In the genomic region with DNA sequence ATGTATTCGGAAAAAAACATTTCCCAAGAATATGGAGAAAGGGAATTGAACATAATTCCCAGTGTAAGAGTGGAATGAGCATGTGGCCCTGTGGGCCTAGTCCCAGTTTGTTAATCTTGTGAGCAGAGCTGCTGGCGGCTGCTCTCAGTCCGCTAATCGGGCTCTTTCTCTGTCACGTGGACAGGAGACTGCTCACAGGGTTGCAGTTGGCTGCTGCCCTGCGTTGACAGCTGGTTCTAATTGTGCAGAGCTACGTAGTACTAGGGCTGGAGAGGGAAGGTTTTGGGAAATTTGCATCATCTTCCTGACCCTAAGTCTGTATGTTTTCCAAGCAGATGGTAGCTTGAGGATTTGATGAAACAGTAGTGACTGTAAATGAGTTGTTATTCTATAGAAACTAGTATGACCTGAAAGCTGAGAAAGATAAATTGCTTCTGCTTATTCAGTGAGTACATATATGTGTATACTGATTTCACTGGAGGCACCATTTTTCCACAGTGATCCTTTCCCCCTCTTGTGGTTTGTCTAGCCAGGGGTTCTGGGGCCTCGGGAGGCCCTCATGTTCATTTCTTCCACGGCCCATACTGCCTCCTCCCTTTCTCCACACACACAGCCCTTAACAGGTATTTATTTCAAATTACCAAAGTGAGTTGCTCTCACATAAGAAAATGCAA, we compare ENCODE assay signal across 11 cellular contexts.
A peak's percentile ranks its signal among the peaks of the same experiment; 100 is the strongest.
DNase-seq lines count a peak whose midpoint lies in the region; ATAC-seq, FAIRE-seq and TF ChIP-seq lines count a peak whose summit lies in the region.
"Had no signal": no experiment of that assay in that cellular context is flagged by ENCODE, and none has a peak within 500 bp of the region (broad histone marks: within the 10 kb centered on the region; RNA-seq: fewer than 3 reads in every experiment).

No MANE protein-coding gene starts in this region.

- ATAC-seq in HG03439 (IDR thresholded peaks at IDR 0.05; ENCODE audit: unreplicated experiment): no peak
- ATAC-seq: activated naive CD8-positive, alpha-beta T cell treated with anti-CD3 and anti-CD28 coated beads, Interleukin-2, amount 50 U/mL, for 24 hours had no signal

- no peaks in the 10 kb centered on the region for H3K9me3 ChIP-seq in mucosa of rectum (ENCODE audit: control insufficient read depth in 2 of 2, low read length in 2 of 2)
- H3K9me3 ChIP-seq in uterus: no peaks in the 10 kb centered on the region

- H3K27me3 Mint-ChIP-seq in T-helper 2 cell treated with Interferon-gamma antibody and Interleukin-4, amounts not matched to agents 5 μg/mL and 100 μg/mL, for 36 hours (ENCODE audit: low read depth): peaks cover 42% of the 10 kb centered on the region
- H3K27me3 Mint-ChIP-seq in activated T-cell treated with anti-CD3 and anti-CD28 coated beads, Interleukin-2, amount 50 U/mL, for 24 hours: no peaks in the 10 kb centered on the region

- H3K4me3 Mint-ChIP-seq in T-helper 2 cell treated with Interferon-gamma antibody and Interleukin-4, amounts not matched to agents 5 μg/mL and 100 μg/mL, for 36 hours: no peak overlapping the region
- H3K4me3 Mint-ChIP-seq in activated T-cell treated with anti-CD3 and anti-CD28 coated beads, Interleukin-2, amount 50 U/mL, for 24 hours: no peak overlapping the region
- H3K4me3 Mint-ChIP-seq: activated naive CD8-positive, alpha-beta T cell treated with anti-CD3 and anti-CD28 coated beads, Interleukin-2, amount 50 U/mL, for 24 hours had no signal

- H3K27ac ChIP-seq in mucosa of rectum (ENCODE audit: low read depth in 2 of 2, low read length in 2 of 2) (peak overlapping the region; percentile 11 to 54), uterus (peak overlapping the region; percentile 77 to 80)

- no peaks in the 10 kb centered on the region for H3K36me3 ChIP-seq in mucosa of rectum (ENCODE audit: control insufficient read depth in 2 of 2, insufficient read depth in 2 of 2, low read length in 2 of 2)
- H3K36me3 ChIP-seq in uterus: no peaks in the 10 kb centered on the region

- DNase-seq in NCI-H2081 (lab: John Stamatoyannopoulos, UW) (peak; percentile 5 to 16), NCI-H2081 treated with DMSO at 0.1 percent for 48 hours (lab: John Stamatoyannopoulos, UW) (no peak), uterus (peak; percentile 93 to 96)
- no peak for DNase-seq in T-helper 2 cell treated with Interferon-gamma antibody and Interleukin-4, amounts not matched to agents 5 μg/mL and 100 μg/mL, for 36 hours (ENCODE audit: low spot score)
- no peak for DNase-seq in activated T-cell treated with anti-CD3 and anti-CD28 coated beads, Interleukin-2, amount 50 U/mL, for 24 hours
- DNase-seq: 8988T; activated naive CD8-positive, alpha-beta T cell treated with anti-CD3 and anti-CD28 coated beads, Interleukin-2, amount 50 U/mL, for 24 hours; stimulated activated CD4-positive, alpha-beta T cell treated with anti-CD3 and anti-CD28 coated beads, Interleukin-4, amount 100 ng/mL, for 1 hour had no signal

- H3K27me3 ChIP-seq in mucosa of rectum (ENCODE audit: control insufficient read depth in 2 of 2, insufficient read depth in 2 of 2, low read length in 2 of 2): no peaks in the 10 kb centered on the region
- no peaks in the 10 kb centered on the region for H3K27me3 ChIP-seq in uterus

- intact Hi-C loops in uterus (cut with DNase I; ENCODE audit: low total_unique reads): no loop called here

- no peak overlapping the region for H3K4me3 ChIP-seq in mucosa of rectum (ENCODE audit: low read length in 2 of 2)
- H3K4me3 ChIP-seq in uterus: no peak overlapping the region

- H3K9me3 Mint-ChIP-seq in T-helper 2 cell treated with Interferon-gamma antibody and Interleukin-4, amounts not matched to agents 5 μg/mL and 100 μg/mL, for 36 hours: no peaks in the 10 kb centered on the region
- H3K9me3 Mint-ChIP-seq in activated T-cell treated with anti-CD3 and anti-CD28 coated beads, Interleukin-2, amount 50 U/mL, for 24 hours: no peaks in the 10 kb centered on the region
- H3K9me3 Mint-ChIP-seq: activated naive CD8-positive, alpha-beta T cell treated with anti-CD3 and anti-CD28 coated beads, Interleukin-2, amount 50 U/mL, for 24 hours had no signal

- H3K4me1 ChIP-seq in mucosa of rectum (ENCODE audit: control insufficient read depth in 2 of 2, insufficient read depth in 2 of 2, low read length in 2 of 2): no peaks in the 10 kb centered on the region
- H3K4me1 ChIP-seq in uterus: peaks cover 0 to 4% of the 10 kb centered on the region in 2 donors

- no peak for TF ChIP-seq POLR2A in uterus (IDR thresholded peaks at IDR 0.05)

- no peak for TF ChIP-seq CTCF in uterus (IDR thresholded peaks at IDR 0.05)

- H3K9ac ChIP-seq in mucosa of rectum (ENCODE audit: low read depth in 1 of 2, low read length in 2 of 2): no peak overlapping the region

- H3K27ac Mint-ChIP-seq in T-helper 2 cell treated with Interferon-gamma antibody and Interleukin-4, amounts not matched to agents 5 μg/mL and 100 μg/mL, for 36 hours: no peak overlapping the region
- H3K27ac Mint-ChIP-seq in activated T-cell treated with anti-CD3 and anti-CD28 coated beads, Interleukin-2, amount 50 U/mL, for 24 hours: no peak overlapping the region
- H3K27ac Mint-ChIP-seq: activated naive CD8-positive, alpha-beta T cell treated with anti-CD3 and anti-CD28 coated beads, Interleukin-2, amount 50 U/mL, for 24 hours had no signal

- peak; percentile 85 for FAIRE-seq in endometrium (lab: Jason Lieb, UNC)

- no peaks in the 10 kb centered on the region for H3K4me1 Mint-ChIP-seq in T-helper 2 cell treated with Interferon-gamma antibody and Interleukin-4, amounts not matched to agents 5 μg/mL and 100 μg/mL, for 36 hours (ENCODE audit: low read depth)
- H3K4me1 Mint-ChIP-seq in activated T-cell treated with anti-CD3 and anti-CD28 coated beads, Interleukin-2, amount 50 U/mL, for 24 hours (ENCODE audit: low read depth): peaks cover 4% of the 10 kb centered on the region
- H3K4me1 Mint-ChIP-seq: activated naive CD8-positive, alpha-beta T cell treated with anti-CD3 and anti-CD28 coated beads, Interleukin-2, amount 50 U/mL, for 24 hours had no signal

- H3K36me3 Mint-ChIP-seq in T-helper 2 cell treated with Interferon-gamma antibody and Interleukin-4, amounts not matched to agents 5 μg/mL and 100 μg/mL, for 36 hours (ENCODE audit: low read depth): no peaks in the 10 kb centered on the region
- H3K36me3 Mint-ChIP-seq in activated T-cell treated with anti-CD3 and anti-CD28 coated beads, Interleukin-2, amount 50 U/mL, for 24 hours (ENCODE audit: low read depth): no peaks in the 10 kb centered on the region

Comparison
In these comparisons a context has a peak if more than half of its experiments do, and no peak if none do; other contexts are left out.
1. DNase-seq: peak in NCI-H2081 (2 of 2) and uterus (2 of 2); none in NCI-H2081 treated with DMSO at 0.1 percent for 48 hours (single experiment), T-helper 2 cell treated with Interferon-gamma antibody and Interleukin-4, amounts not matched to agents 5 μg/mL and 100 μg/mL, for 36 hours (single experiment) and activated T-cell treated with anti-CD3 and anti-CD28 coated beads, Interleukin-2, amount 50 U/mL, for 24 hours (single experiment).